Comparison of ENCODE assay signal across 8 cellular contexts in genomic region chr11:9577551-9577950, GRCh38. TPM values are rescaled to one million over a fixed set of nuclear protein-coding genes. Genes with fewer than 3 reads are reported as not detected.
DNase-seq lines count a peak whose midpoint lies in the region; ATAC-seq and TF ChIP-seq lines count a peak whose summit lies in the region.

No MANE protein-coding gene starts in this region.

- peak overlapping the region; percentile 83 for H3K27ac Mint-ChIP-seq in activated T-cell treated with anti-CD3 and anti-CD28 coated beads, Interleukin-2, amount 50 U/mL, for 72 hours
- H3K27ac Mint-ChIP-seq in activated CD8-positive, alpha-beta T cell treated with anti-CD3 and anti-CD28 coated beads, Interleukin-2, amount 10 ng/mL, durations not matched to agents 7 days and 5 days: peak overlapping the region; percentile 9
- peak overlapping the region; percentile 85 to 91 (median 88) for H3K27ac Mint-ChIP-seq in immature natural killer cell

- peaks cover 29 to 68% of the 10 kb centered on the region in 2 donors for H3K36me3 Mint-ChIP-seq in activated T-cell treated with anti-CD3 and anti-CD28 coated beads, Interleukin-2, amount 50 U/mL, for 72 hours (ENCODE audit: insufficient read depth in 2 of 2)
- H3K36me3 Mint-ChIP-seq in activated CD8-positive, alpha-beta T cell treated with anti-CD3 and anti-CD28 coated beads, Interleukin-2, amount 10 ng/mL, durations not matched to agents 7 days and 5 days (ENCODE audit: low read depth): peaks cover 71% of the 10 kb centered on the region
- H3K36me3 Mint-ChIP-seq in immature natural killer cell: peaks cover 8 to 13% (median 11%) of the 10 kb centered on the region in 3 donors

- H3K36me3 ChIP-seq in thyroid gland: peaks cover 0 to 10% of the 10 kb centered on the region in 2 donors

- H3K27ac ChIP-seq in thyroid gland: peak overlapping the region in 2 of 3 donors; percentile 41 to 50

- no peaks in the 10 kb centered on the region for H3K9me3 ChIP-seq in thyroid gland

- intact Hi-C loops in thyroid gland (cut with DNase I): no loop called here

- 50 to 56% methylated on average over 7 of the region's 7 CpGs for WGBS in thyroid gland, 2 donors

- peaks cover 49% of the 10 kb centered on the region for H3K4me1 Mint-ChIP-seq in activated T-cell treated with anti-CD3 and anti-CD28 coated beads, Interleukin-2, amount 50 U/mL, for 72 hours (ENCODE audit: low read depth)
- peaks cover 49% of the 10 kb centered on the region for H3K4me1 Mint-ChIP-seq in activated CD8-positive, alpha-beta T cell treated with anti-CD3 and anti-CD28 coated beads, Interleukin-2, amount 10 ng/mL, durations not matched to agents 7 days and 5 days (ENCODE audit: low read depth)
- H3K4me1 Mint-ChIP-seq in immature natural killer cell: peaks cover 44 to 46% of the 10 kb centered on the region in 2 donors

- no peaks in the 10 kb centered on the region for H3K27me3 ChIP-seq in thyroid gland

- H3K4me3 ChIP-seq in thyroid gland (replicated peaks in 1 of 3): no peak overlapping the region

- CTCF ChIA-PET in activated CD8-positive, alpha-beta T cell treated with anti-CD3 and anti-CD28 coated beads, Interleukin-2, amount 10 ng/mL, durations not matched to agents 7 days and 5 days (lab: Charles Lee): interaction anchor here (1.0 to 5.4 kb wide), 6 partner anchors 9 to 171 kb away, joined by 3 to 47 read pairs (median 8); no protein-coding TSS in a partner anchor

- ATAC-seq in activated T-cell treated with anti-CD3 and anti-CD28 coated beads, Interleukin-2, amount 50 U/mL, for 72 hours (replicated peaks in 1 of 2): no peak
- no peak for ATAC-seq in activated CD8-positive, alpha-beta T cell treated with anti-CD3 and anti-CD28 coated beads, Interleukin-2, amount 10 ng/mL, durations not matched to agents 7 days and 5 days
- no peak for ATAC-seq in activated CD4-positive, CD25-positive, alpha-beta regulatory T cell treated with anti-CD3 and anti-CD28 coated beads, Interleukin-2, amount 50 U/mL, for 24 hours
- ATAC-seq in GM21423 (IDR thresholded peaks at IDR 0.05; ENCODE audit: unreplicated experiment): no peak

- no peak for TF ChIP-seq POLR2A in thyroid gland (IDR thresholded peaks at IDR 0.05)

- TF ChIP-seq CTCF in thyroid gland (IDR thresholded peaks at IDR 0.05): no peak

- no peaks in the 10 kb centered on the region for H3K27me3 Mint-ChIP-seq in activated T-cell treated with anti-CD3 and anti-CD28 coated beads, Interleukin-2, amount 50 U/mL, for 72 hours (ENCODE audit: low read depth)
- no peaks in the 10 kb centered on the region for H3K27me3 Mint-ChIP-seq in activated CD8-positive, alpha-beta T cell treated with anti-CD3 and anti-CD28 coated beads, Interleukin-2, amount 10 ng/mL, durations not matched to agents 7 days and 5 days (ENCODE audit: low read depth)
- H3K27me3 Mint-ChIP-seq in immature natural killer cell (ENCODE audit: low read depth in 3 of 3): peaks cover 2 to 14% (median 4%) of the 10 kb centered on the region in 3 donors

- H3K4me1 ChIP-seq in thyroid gland: peaks cover 6 to 20% of the 10 kb centered on the region in 2 donors

- no peak for DNase-seq in activated T-cell treated with anti-CD3 and anti-CD28 coated beads, Interleukin-2, amount 50 U/mL, for 72 hours
- DNase-seq in activated T-cell treated with anti-CD3 and anti-CD28 coated beads for 4 hours (no peak), immature natural killer cell (peak in 2 of 3 donors; percentile 31 to 43), thyroid gland (no peak), DMS79 (lab: John Stamatoyannopoulos, UW) (no peak)
- no peak for DNase-seq in activated CD8-positive, alpha-beta T cell treated with anti-CD3 and anti-CD28 coated beads, Interleukin-2, amount 10 ng/mL, durations not matched to agents 7 days and 5 days

- POLR2A ChIA-PET in activated CD8-positive, alpha-beta T cell treated with anti-CD3 and anti-CD28 coated beads, Interleukin-2, amount 10 ng/mL, durations not matched to agents 7 days and 5 days (lab: Charles Lee): interaction anchor here (0.6 to 3.6 kb wide), 6 partner anchors 12 to 213 kb away, joined by 3 to 11 read pairs (median 3); partner anchors contain the start of gene ZNF143

- H3K4me3 Mint-ChIP-seq in activated T-cell treated with anti-CD3 and anti-CD28 coated beads, Interleukin-2, amount 50 U/mL, for 72 hours: peak overlapping the region; percentile 69 to 96
- H3K4me3 Mint-ChIP-seq in activated CD8-positive, alpha-beta T cell treated with anti-CD3 and anti-CD28 coated beads, Interleukin-2, amount 10 ng/mL, durations not matched to agents 7 days and 5 days: peak overlapping the region; percentile 98
- H3K4me3 Mint-ChIP-seq in immature natural killer cell: peak overlapping the region; percentile 73 to 86 (median 80)

- no peaks in the 10 kb centered on the region for H3K9me3 Mint-ChIP-seq in activated T-cell treated with anti-CD3 and anti-CD28 coated beads, Interleukin-2, amount 50 U/mL, for 72 hours
- no peaks in the 10 kb centered on the region for H3K9me3 Mint-ChIP-seq in activated CD8-positive, alpha-beta T cell treated with anti-CD3 and anti-CD28 coated beads, Interleukin-2, amount 10 ng/mL, durations not matched to agents 7 days and 5 days (ENCODE audit: insufficient read depth)
- no peaks in the 10 kb centered on the region for H3K9me3 Mint-ChIP-seq in immature natural killer cell

RNA-seq across cellular contexts. Expression of gene WEE1, which starts 4.1 kb away (rescaled TPM):
- total RNA-seq in activated T-cell treated with anti-CD3 and anti-CD28 coated beads, Interleukin-2, amount 50 U/mL, for 72 hours: 10 to 100 TPM; 41.6 to 45.5 TPM
- total RNA-seq in activated CD8-positive, alpha-beta T cell treated with anti-CD3 and anti-CD28 coated beads, Interleukin-2, amount 10 ng/mL, durations not matched to agents 7 days and 5 days: 10 to 100 TPM; 73.3 to 75.1 TPM
- 10 to 100 TPM in 1 of 3 donors, 1 to 10 TPM in 2; 7.7 to 11.4 (median 9.9) TPM for polyA plus RNA-seq in immature natural killer cell
- 10 to 100 TPM; 29.6 to 35.6 (median 32.5) TPM for total RNA-seq in thyroid gland

Comparison
In these comparisons a context has a peak if more than half of its experiments do, and no peak if none do; other contexts are left out.
1. DNase-seq: peak in immature natural killer cell (2 of 3); none in activated T-cell treated with anti-CD3 and anti-CD28 coated beads, Interleukin-2, amount 50 U/mL, for 72 hours (0 of 2), activated T-cell treated with anti-CD3 and anti-CD28 coated beads for 4 hours (single experiment), activated CD8-positive, alpha-beta T cell treated with anti-CD3 and anti-CD28 coated beads, Interleukin-2, amount 10 ng/mL, durations not matched to agents 7 days and 5 days (single experiment), thyroid gland (0 of 2) and DMS79 (single experiment).
2. H3K27ac Mint-ChIP-seq: peak in every context shown above with its lines; median percentile 88 in immature natural killer cell; 83 in activated T-cell treated with anti-CD3 and anti-CD28 coated beads, Interleukin-2, amount 50 U/mL, for 72 hours; 9 in activated CD8-positive, alpha-beta T cell treated with anti-CD3 and anti-CD28 coated beads, Interleukin-2, amount 10 ng/mL, durations not matched to agents 7 days and 5 days.
3. Peak in every context shown above with its lines, with median percentiles within 50 percentile points of each other: H3K4me3 Mint-ChIP-seq.